Comparison of ENCODE assay signal across 8 cellular contexts in genomic region chr6:4464638-4465037, GRCh38.
"Had no signal": no experiment of that assay in that cellular context is flagged by ENCODE, and none has a peak within 500 bp of the region (broad histone marks: within the 10 kb centered on the region; RNA-seq: fewer than 3 reads in every experiment).

No MANE protein-coding gene starts in this region.

- H2AFZ ChIP-seq: GM23338 had no signal

- ATAC-seq: GM23338, HCT116, K562 had no signal

- H3K4me3 ChIP-seq: GM23338, HAP-1, K562 had no signal

- DNase-seq: H7, IMR-90, KG1 had no signal

- H3K27ac Mint-ChIP-seq: GM23338 had no signal

- FAIRE-seq: HTR-8/SVneo, K562 had no signal

- H3K36me3 ChIP-seq: HAP-1 had no signal

- H3K4me1 ChIP-seq: HAP-1 had no signal

- H3K9me3 ChIP-seq: HAP-1 had no signal

- H3K4me3 Mint-ChIP-seq: GM23338 had no signal

- H3K4me2 ChIP-seq: GM23338 had no signal

- H3K9me3 Mint-ChIP-seq: GM23338 had no signal
